ENCODE assay signal across 8 cellular contexts in genomic region chr2:130427631-130428030, GRCh38.
DNase-seq lines count a peak whose midpoint lies in the region; ATAC-seq and TF ChIP-seq lines count a peak whose summit lies in the region.
"Not testable (repeated sequence)": the region's sequence is repeated elsewhere in the genome, so short reads cannot be mapped to it uniquely, and the experiment has no call there.

No MANE protein-coding gene starts in this region.

- H3K27me3 ChIP-seq in Karpas-422 (ENCODE audit: low read length); colonic mucosa: not testable (repeated sequence)

- H2AFZ ChIP-seq in Karpas-422 (ENCODE audit: low read length), result not testable (repeated sequence)

- H3K9me3 Mint-ChIP-seq in activated CD8-positive, alpha-beta memory T cell treated with anti-CD3 and anti-CD28 coated beads, Interleukin-2, amount 10 ng/mL, durations not matched to agents 7 days and 5 days (ENCODE audit: low read depth), result not testable (repeated sequence)

- not testable (repeated sequence) for H3K27ac ChIP-seq in Karpas-422 (ENCODE audit: low read length); colonic mucosa

- peak overlapping the region; percentile 62 for H3K4me2 ChIP-seq in Karpas-422 (ENCODE audit: low read depth, low read length, poor library complexity, severe bottlenecking)

- H3K27ac Mint-ChIP-seq in activated CD8-positive, alpha-beta memory T cell treated with anti-CD3 and anti-CD28 coated beads, Interleukin-2, amount 10 ng/mL, durations not matched to agents 7 days and 5 days, result not testable (repeated sequence)

- TF ChIP-seq CTCF in colonic mucosa (IDR thresholded peaks at IDR 0.05), result peak; percentile 24

- peak; percentile 73 for ATAC-seq in GM21526 (IDR thresholded peaks at IDR 0.05; ENCODE audit: low FRiP score, unreplicated experiment)
- peak; percentile 36 for ATAC-seq in activated CD8-positive, alpha-beta memory T cell treated with anti-CD3 and anti-CD28 coated beads, Interleukin-2, amount 10 ng/mL, durations not matched to agents 7 days and 5 days
- peak; percentile 96 for ATAC-seq in left ventricle myocardium superior
- peak; percentile 43 for ATAC-seq in stimulated activated naive CD8-positive, alpha-beta T cell treated with anti-CD3 and anti-CD28 coated beads, Interleukin-15, Interleukin-2, amounts not matched to agents 100 U/mL and 50 U/mL, for 24 hours

- H3K79me2 ChIP-seq in Karpas-422 (ENCODE audit: low read length), result not testable (repeated sequence)

- not testable (repeated sequence) for H3K9me3 ChIP-seq in Karpas-422 (ENCODE audit: low read length); colonic mucosa

- not testable (repeated sequence) for H4K20me1 ChIP-seq in Karpas-422 (ENCODE audit: insufficient read depth, low read depth, low read length)

- intact Hi-C loops in colonic mucosa (cut with DNase I); left ventricle myocardium superior (cut with micrococcal nuclease): not testable (repeated sequence)

- in situ Hi-C loops in Caki2 (cut with HindIII; ENCODE audit: low pct_unique_long_range_greater_than_20kb, low sequenced_read_pairs), result not testable (repeated sequence)

- H3K4me1 ChIP-seq in Karpas-422 (ENCODE audit: low read length); colonic mucosa: not testable (repeated sequence)

- H3K36me3 Mint-ChIP-seq in activated CD8-positive, alpha-beta memory T cell treated with anti-CD3 and anti-CD28 coated beads, Interleukin-2, amount 10 ng/mL, durations not matched to agents 7 days and 5 days, result not testable (repeated sequence)

- peaks cover 21% of the 10 kb centered on the region for H3K27me3 Mint-ChIP-seq in activated CD8-positive, alpha-beta memory T cell treated with anti-CD3 and anti-CD28 coated beads, Interleukin-2, amount 10 ng/mL, durations not matched to agents 7 days and 5 days

- DNase-seq in Caki2 (ENCODE audit: low read depth), result peak; percentile 7
- peak; percentile 77 for DNase-seq in Karpas-422
- not testable (repeated sequence) for DNase-seq in activated CD8-positive, alpha-beta memory T cell treated with anti-CD3 and anti-CD28 coated beads, Interleukin-2, amount 10 ng/mL, durations not matched to agents 7 days and 5 days
- peak; percentile 76 for DNase-seq in colonic mucosa
- peak; percentile 83 for DNase-seq in left ventricle myocardium superior
- peak; percentile 18 for DNase-seq in myocyte (ENCODE audit: low read depth)
- peak; percentile 16 for DNase-seq in stimulated activated naive CD8-positive, alpha-beta T cell treated with anti-CD3 and anti-CD28 coated beads, Interleukin-15, Interleukin-2, amounts not matched to agents 100 U/mL and 50 U/mL, for 24 hours

- peak overlapping the region; percentile 41 for H3K4me3 Mint-ChIP-seq in activated CD8-positive, alpha-beta memory T cell treated with anti-CD3 and anti-CD28 coated beads, Interleukin-2, amount 10 ng/mL, durations not matched to agents 7 days and 5 days

- not testable (repeated sequence) for H3K9me2 ChIP-seq in Karpas-422 (replicated peaks; ENCODE audit: insufficient read depth, low read length)

- not testable (repeated sequence) for H3K4me1 Mint-ChIP-seq in activated CD8-positive, alpha-beta memory T cell treated with anti-CD3 and anti-CD28 coated beads, Interleukin-2, amount 10 ng/mL, durations not matched to agents 7 days and 5 days

- H3K36me3 ChIP-seq in Karpas-422 (ENCODE audit: insufficient read depth, low read length); colonic mucosa: not testable (repeated sequence)

- H3K9ac ChIP-seq in Karpas-422 (ENCODE audit: low read length), result peak overlapping the region; percentile 72
- H3K9ac ChIP-seq in colonic mucosa (ENCODE audit: low read depth in 2 of 2, low read length in 2 of 2), result not testable (repeated sequence)

- H3K4me3 ChIP-seq in Karpas-422 (ENCODE audit: low read length), result peak overlapping the region; percentile 67
- H3K4me3 ChIP-seq in colonic mucosa, result peak overlapping the region; percentile 36

- CTCF ChIA-PET in activated CD8-positive, alpha-beta memory T cell treated with anti-CD3 and anti-CD28 coated beads, Interleukin-2, amount 10 ng/mL, durations not matched to agents 7 days and 5 days (lab: Charles Lee), result not testable (repeated sequence)

Comparison
In these comparisons a context has a peak if more than half of its experiments do, and no peak if none do; other contexts are left out.
1. ATAC-seq: peak in every context shown above with its lines; median percentile 96 in left ventricle myocardium superior; 73 in GM21526; 43 in stimulated activated naive CD8-positive, alpha-beta T cell treated with anti-CD3 and anti-CD28 coated beads, Interleukin-15, Interleukin-2, amounts not matched to agents 100 U/mL and 50 U/mL, for 24 hours; 36 in activated CD8-positive, alpha-beta memory T cell treated with anti-CD3 and anti-CD28 coated beads, Interleukin-2, amount 10 ng/mL, durations not matched to agents 7 days and 5 days.